Comparison of ENCODE assay signal across 6 cellular contexts in genomic region chr22:50356186-50356585, GRCh38.
"Had no signal": no experiment of that assay in that cellular context is flagged by ENCODE, and none has a peak within 500 bp of the region (broad histone marks: within the 10 kb centered on the region; RNA-seq: fewer than 3 reads in every experiment).

No MANE protein-coding gene starts in this region.

- H3K4me3 Mint-ChIP-seq: IgD-negative memory B cell had no signal

- H3K27ac ChIP-seq: HL-60 had no signal

- H3K27me3 Mint-ChIP-seq: IgD-negative memory B cell had no signal

- ATAC-seq: HepG2, K562 had no signal

- DNase-seq: IMR-90, KBM-7 had no signal

- H3K4me3 ChIP-seq: K562 had no signal

- H3K9me3 Mint-ChIP-seq: IgD-negative memory B cell had no signal
